1 cellular context compared by ENCODE assay signal in the genomic region with DNA sequence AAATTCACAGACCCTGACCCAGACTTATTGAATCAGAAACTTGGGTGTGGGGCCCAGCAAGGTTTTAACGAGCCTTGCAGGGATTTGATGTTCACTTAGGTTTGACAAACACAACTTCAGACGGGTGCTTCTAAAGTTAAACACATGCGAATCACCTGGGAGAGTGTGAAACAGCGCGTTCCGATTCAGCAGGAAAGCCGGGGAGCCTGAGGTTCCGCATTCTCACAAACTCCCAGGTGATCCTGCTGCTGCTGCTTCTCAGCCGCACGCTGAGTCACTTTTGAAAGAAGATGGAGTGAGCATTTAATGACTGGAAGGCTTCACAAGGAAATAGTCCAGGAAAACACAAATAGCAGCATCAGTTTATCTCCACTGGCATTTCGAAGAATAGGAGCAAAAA.
TF ChIP-seq lines count a peak whose summit lies in the region.

No MANE protein-coding gene starts in this region.

TF ChIP-seq in GM23338, 12 proteins besides CTCF, POLR2A, EP300 and RAD21 (continued from another document):
- TF ChIP-seq, protein P1, sequence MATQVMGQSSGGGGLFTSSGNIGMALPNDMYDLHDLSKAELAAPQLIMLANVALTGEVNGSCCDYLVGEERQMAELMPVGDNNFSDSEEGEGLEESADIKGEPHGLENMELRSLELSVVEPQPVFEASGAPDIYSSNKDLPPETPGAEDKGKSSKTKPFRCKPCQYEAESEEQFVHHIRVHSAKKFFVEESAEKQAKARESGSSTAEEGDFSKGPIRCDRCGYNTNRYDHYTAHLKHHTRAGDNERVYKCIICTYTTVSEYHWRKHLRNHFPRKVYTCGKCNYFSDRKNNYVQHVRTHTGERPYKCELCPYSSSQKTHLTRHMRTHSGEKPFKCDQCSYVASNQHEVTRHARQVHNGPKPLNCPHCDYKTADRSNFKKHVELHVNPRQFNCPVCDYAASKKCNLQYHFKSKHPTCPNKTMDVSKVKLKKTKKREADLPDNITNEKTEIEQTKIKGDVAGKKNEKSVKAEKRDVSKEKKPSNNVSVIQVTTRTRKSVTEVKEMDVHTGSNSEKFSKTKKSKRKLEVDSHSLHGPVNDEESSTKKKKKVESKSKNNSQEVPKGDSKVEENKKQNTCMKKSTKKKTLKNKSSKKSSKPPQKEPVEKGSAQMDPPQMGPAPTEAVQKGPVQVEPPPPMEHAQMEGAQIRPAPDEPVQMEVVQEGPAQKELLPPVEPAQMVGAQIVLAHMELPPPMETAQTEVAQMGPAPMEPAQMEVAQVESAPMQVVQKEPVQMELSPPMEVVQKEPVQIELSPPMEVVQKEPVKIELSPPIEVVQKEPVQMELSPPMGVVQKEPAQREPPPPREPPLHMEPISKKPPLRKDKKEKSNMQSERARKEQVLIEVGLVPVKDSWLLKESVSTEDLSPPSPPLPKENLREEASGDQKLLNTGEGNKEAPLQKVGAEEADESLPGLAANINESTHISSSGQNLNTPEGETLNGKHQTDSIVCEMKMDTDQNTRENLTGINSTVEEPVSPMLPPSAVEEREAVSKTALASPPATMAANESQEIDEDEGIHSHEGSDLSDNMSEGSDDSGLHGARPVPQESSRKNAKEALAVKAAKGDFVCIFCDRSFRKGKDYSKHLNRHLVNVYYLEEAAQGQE (IDR thresholded peaks at IDR 0.05; ENCODE audit: unreplicated experiment): no peak
- TF ChIP-seq, protein P2, sequence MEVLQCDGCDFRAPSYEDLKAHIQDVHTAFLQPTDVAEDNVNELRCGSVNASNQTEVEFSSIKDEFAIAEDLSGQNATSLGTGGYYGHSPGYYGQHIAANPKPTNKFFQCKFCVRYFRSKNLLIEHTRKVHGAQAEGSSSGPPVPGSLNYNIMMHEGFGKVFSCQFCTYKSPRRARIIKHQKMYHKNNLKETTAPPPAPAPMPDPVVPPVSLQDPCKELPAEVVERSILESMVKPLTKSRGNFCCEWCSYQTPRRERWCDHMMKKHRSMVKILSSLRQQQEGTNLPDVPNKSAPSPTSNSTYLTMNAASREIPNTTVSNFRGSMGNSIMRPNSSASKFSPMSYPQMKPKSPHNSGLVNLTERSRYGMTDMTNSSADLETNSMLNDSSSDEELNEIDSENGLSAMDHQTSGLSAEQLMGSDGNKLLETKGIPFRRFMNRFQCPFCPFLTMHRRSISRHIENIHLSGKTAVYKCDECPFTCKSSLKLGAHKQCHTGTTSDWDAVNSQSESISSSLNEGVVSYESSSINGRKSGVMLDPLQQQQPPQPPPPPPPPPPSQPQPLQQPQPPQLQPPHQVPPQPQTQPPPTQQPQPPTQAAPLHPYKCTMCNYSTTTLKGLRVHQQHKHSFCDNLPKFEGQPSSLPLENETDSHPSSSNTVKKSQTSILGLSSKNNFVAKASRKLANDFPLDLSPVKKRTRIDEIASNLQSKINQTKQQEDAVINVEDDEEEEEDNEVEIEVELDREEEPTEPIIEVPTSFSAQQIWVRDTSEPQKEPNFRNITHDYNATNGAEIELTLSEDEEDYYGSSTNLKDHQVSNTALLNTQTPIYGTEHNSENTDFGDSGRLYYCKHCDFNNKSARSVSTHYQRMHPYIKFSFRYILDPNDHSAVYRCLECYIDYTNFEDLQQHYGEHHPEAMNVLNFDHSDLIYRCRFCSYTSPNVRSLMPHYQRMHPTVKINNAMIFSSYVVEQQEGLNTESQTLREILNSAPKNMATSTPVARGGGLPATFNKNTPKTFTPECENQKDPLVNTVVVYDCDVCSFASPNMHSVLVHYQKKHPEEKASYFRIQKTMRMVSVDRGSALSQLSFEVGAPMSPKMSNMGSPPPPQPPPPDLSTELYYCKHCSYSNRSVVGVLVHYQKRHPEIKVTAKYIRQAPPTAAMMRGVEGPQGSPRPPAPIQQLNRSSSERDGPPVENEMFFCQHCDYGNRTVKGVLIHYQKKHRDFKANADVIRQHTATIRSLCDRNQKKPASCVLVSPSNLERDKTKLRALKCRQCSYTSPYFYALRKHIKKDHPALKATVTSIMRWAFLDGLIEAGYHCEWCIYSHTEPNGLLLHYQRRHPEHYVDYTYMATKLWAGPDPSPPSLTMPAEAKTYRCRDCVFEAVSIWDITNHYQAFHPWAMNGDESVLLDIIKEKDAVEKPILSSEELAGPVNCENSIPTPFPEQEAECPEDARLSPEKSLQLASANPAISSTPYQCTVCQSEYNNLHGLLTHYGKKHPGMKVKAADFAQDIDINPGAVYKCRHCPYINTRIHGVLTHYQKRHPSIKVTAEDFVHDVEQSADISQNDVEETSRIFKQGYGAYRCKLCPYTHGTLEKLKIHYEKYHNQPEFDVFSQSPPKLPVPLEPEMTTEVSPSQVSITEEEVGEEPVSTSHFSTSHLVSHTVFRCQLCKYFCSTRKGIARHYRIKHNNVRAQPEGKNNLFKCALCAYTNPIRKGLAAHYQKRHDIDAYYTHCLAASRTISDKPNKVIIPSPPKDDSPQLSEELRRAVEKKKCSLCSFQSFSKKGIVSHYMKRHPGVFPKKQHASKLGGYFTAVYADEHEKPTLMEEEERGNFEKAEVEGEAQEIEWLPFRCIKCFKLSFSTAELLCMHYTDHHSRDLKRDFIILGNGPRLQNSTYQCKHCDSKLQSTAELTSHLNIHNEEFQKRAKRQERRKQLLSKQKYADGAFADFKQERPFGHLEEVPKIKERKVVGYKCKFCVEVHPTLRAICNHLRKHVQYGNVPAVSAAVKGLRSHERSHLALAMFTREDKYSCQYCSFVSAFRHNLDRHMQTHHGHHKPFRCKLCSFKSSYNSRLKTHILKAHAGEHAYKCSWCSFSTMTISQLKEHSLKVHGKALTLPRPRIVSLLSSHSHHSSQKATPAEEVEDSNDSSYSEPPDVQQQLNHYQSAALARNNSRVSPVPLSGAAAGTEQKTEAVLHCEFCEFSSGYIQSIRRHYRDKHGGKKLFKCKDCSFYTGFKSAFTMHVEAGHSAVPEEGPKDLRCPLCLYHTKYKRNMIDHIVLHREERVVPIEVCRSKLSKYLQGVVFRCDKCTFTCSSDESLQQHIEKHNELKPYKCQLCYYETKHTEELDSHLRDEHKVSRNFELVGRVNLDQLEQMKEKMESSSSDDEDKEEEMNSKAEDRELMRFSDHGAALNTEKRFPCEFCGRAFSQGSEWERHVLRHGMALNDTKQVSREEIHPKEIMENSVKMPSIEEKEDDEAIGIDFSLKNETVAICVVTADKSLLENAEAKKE (CRISPR knock-in tag; IDR thresholded peaks at IDR 0.05): no peak
- TF ChIP-seq STAT1 (IDR thresholded peaks at IDR 0.05; ENCODE audit: unreplicated experiment) (no peak), POLR2AphosphoS5 (IDR thresholded peaks at IDR 0.05; ENCODE audit: low read depth) (no peak)
